In genomic region chr18:79515331-79515730, GRCh38 we compare ENCODE assay signal across 15 cellular contexts.
DNase-seq lines count a peak whose midpoint lies in the region; ATAC-seq and TF ChIP-seq lines count a peak whose summit lies in the region.
"Had no signal": no experiment of that assay in that cellular context is flagged by ENCODE, and none has a peak within 500 bp of the region (broad histone marks: within the 10 kb centered on the region; RNA-seq: fewer than 3 reads in every experiment).

No MANE protein-coding gene starts in this region.

- H3K9me2 ChIP-seq in Karpas-422 (replicated peaks; ENCODE audit: insufficient read depth, low read length): no peaks in the 10 kb centered on the region

- no peaks in the 10 kb centered on the region for H3K36me3 ChIP-seq in CD8-positive, alpha-beta T cell (ENCODE audit: insufficient read depth, low read length)
- H3K36me3 ChIP-seq in sigmoid colon (peaks cover 0 to 19% (median 6%) of the 10 kb centered on the region in 4 donors), Karpas-422 (ENCODE audit: insufficient read depth, low read length) (no peaks in the 10 kb centered on the region)

- WGBS in sigmoid colon, 2 donors: 80 to 82% methylated on average over 8 of the region's 8 CpGs

- DNase-seq in activated CD4-positive, CD25-positive, alpha-beta regulatory T cell treated with anti-CD3 and anti-CD28 coated beads, Interleukin-2, amount 50 U/mL, for 72 hours: peak; percentile 24
- no peak for DNase-seq in activated CD4-positive, CD25-positive, alpha-beta regulatory T cell (lab: John Stamatoyannopoulos, UW)
- DNase-seq in CD8-positive, alpha-beta T cell: peak in 2 of 7 experiments; percentile 2 to 37
- no peak for DNase-seq in activated naive CD8-positive, alpha-beta T cell treated with anti-CD3 and anti-CD28 coated beads for 36 hours
- DNase-seq in sigmoid colon (peak; percentile 61), NCI-H446 (lab: John Stamatoyannopoulos, UW) (no peak), Karpas-422 (no peak)
- DNase-seq: cortex of kidney, EL, erythroblast, NCI-H1417, NCI-H446 treated with DMSO at 0.1 percent for 48 hours had no signal

- H3K4me2 ChIP-seq in Karpas-422 (ENCODE audit: low read depth, low read length, poor library complexity, severe bottlenecking): no peak overlapping the region

- peak overlapping the region; percentile 52 for H3K27ac Mint-ChIP-seq in CD8-positive, alpha-beta T cell
- peak overlapping the region; percentile 100 for H3K27ac Mint-ChIP-seq in activated naive CD8-positive, alpha-beta T cell treated with anti-CD3 and anti-CD28 coated beads for 36 hours

- CTCF ChIA-PET in CD8-positive, alpha-beta T cell (lab: Charles Lee): no interaction called here

- TF ChIP-seq POLR2A in sigmoid colon (IDR thresholded peaks at IDR 0.05): no peak

- intact Hi-C loops in CD8-positive, alpha-beta T cell (cut with DNase I, micrococcal nuclease): no loop called here
- intact Hi-C loops in sigmoid colon (cut with DNase I): no loop called here

- no peak for TF ChIP-seq EP300 in sigmoid colon (IDR thresholded peaks at IDR 0.05)

- no peak overlapping the region for H3K4me3 ChIP-seq in CD8-positive, alpha-beta T cell (ENCODE audit: low read depth, low read length)
- H3K4me3 ChIP-seq in sigmoid colon: no peak overlapping the region
- H3K4me3 ChIP-seq in Karpas-422 (ENCODE audit: low read length): no peak overlapping the region
- H3K4me3 ChIP-seq: lung, suprapubic skin had no signal

- H3K79me2 ChIP-seq in Karpas-422 (ENCODE audit: low read length): no peaks in the 10 kb centered on the region

- H2AFZ ChIP-seq in Karpas-422 (ENCODE audit: low read length): no peak overlapping the region

- POLR2A ChIA-PET in CD8-positive, alpha-beta T cell (lab: Charles Lee): no interaction called here

- H3K27me3 Mint-ChIP-seq in CD8-positive, alpha-beta T cell (ENCODE audit: low read depth): no peaks in the 10 kb centered on the region
- no peaks in the 10 kb centered on the region for H3K27me3 Mint-ChIP-seq in activated naive CD8-positive, alpha-beta T cell treated with anti-CD3 and anti-CD28 coated beads for 36 hours

- no peaks in the 10 kb centered on the region for H3K27me3 ChIP-seq in CD8-positive, alpha-beta T cell (ENCODE audit: insufficient read depth, low read length)
- H3K27me3 ChIP-seq in sigmoid colon: no peaks in the 10 kb centered on the region
- H3K27me3 ChIP-seq in Karpas-422 (ENCODE audit: low read length): no peaks in the 10 kb centered on the region
- H3K27me3 ChIP-seq: suprapubic skin had no signal

- H3K9ac ChIP-seq in Karpas-422 (ENCODE audit: low read length): no peak overlapping the region

- peaks cover 44% of the 10 kb centered on the region for H3K4me1 ChIP-seq in CD8-positive, alpha-beta T cell (ENCODE audit: insufficient read depth, low read length)
- H3K4me1 ChIP-seq in sigmoid colon (peaks cover 0 to 6% (median 0%) of the 10 kb centered on the region in 4 donors), Karpas-422 (ENCODE audit: low read length) (peaks cover 5% of the 10 kb centered on the region)
- H3K4me1 ChIP-seq: suprapubic skin had no signal

- H3K4me3 Mint-ChIP-seq in CD8-positive, alpha-beta T cell: no peak overlapping the region
- no peak overlapping the region for H3K4me3 Mint-ChIP-seq in activated naive CD8-positive, alpha-beta T cell treated with anti-CD3 and anti-CD28 coated beads for 36 hours

- H3K4me1 Mint-ChIP-seq in CD8-positive, alpha-beta T cell (ENCODE audit: low read depth): peaks cover 43% of the 10 kb centered on the region
- H3K4me1 Mint-ChIP-seq in activated naive CD8-positive, alpha-beta T cell treated with anti-CD3 and anti-CD28 coated beads for 36 hours: peaks cover 49% of the 10 kb centered on the region

- no peaks in the 10 kb centered on the region for H3K9me3 ChIP-seq in CD8-positive, alpha-beta T cell (ENCODE audit: low read length)
- H3K9me3 ChIP-seq in sigmoid colon: no peaks in the 10 kb centered on the region
- H3K9me3 ChIP-seq in Karpas-422 (ENCODE audit: low read length): no peaks in the 10 kb centered on the region
- H3K9me3 ChIP-seq: suprapubic skin had no signal

- no peak overlapping the region for H3K27ac ChIP-seq in CD8-positive, alpha-beta T cell (ENCODE audit: low read depth, low read length)
- no peak overlapping the region for H3K27ac ChIP-seq in sigmoid colon
- H3K27ac ChIP-seq in Karpas-422 (ENCODE audit: low read length): no peak overlapping the region
- H3K27ac ChIP-seq: suprapubic skin had no signal

- no peaks in the 10 kb centered on the region for H4K20me1 ChIP-seq in Karpas-422 (ENCODE audit: insufficient read depth, low read depth, low read length)

- no peak for ATAC-seq in CD8-positive, alpha-beta T cell
- no peak for ATAC-seq in HG03520 (IDR thresholded peaks at IDR 0.05; ENCODE audit: unreplicated experiment)

- H3K36me3 Mint-ChIP-seq in CD8-positive, alpha-beta T cell: peaks cover 22% of the 10 kb centered on the region
- H3K36me3 Mint-ChIP-seq in activated naive CD8-positive, alpha-beta T cell treated with anti-CD3 and anti-CD28 coated beads for 36 hours: peaks cover 42% of the 10 kb centered on the region

- TF ChIP-seq CTCF in CD8-positive, alpha-beta T cell (IDR thresholded peaks at IDR 0.05): no peak
- no peak for TF ChIP-seq CTCF in sigmoid colon (IDR thresholded peaks at IDR 0.05)

- no peaks in the 10 kb centered on the region for H3K9me3 Mint-ChIP-seq in CD8-positive, alpha-beta T cell
- no peaks in the 10 kb centered on the region for H3K9me3 Mint-ChIP-seq in activated naive CD8-positive, alpha-beta T cell treated with anti-CD3 and anti-CD28 coated beads for 36 hours

Comparison
In these comparisons a context has a peak if more than half of its experiments do, and no peak if none do; other contexts are left out.
1. DNase-seq: peak in activated CD4-positive, CD25-positive, alpha-beta regulatory T cell treated with anti-CD3 and anti-CD28 coated beads, Interleukin-2, amount 50 U/mL, for 72 hours (single experiment) and sigmoid colon (single experiment); none in activated CD4-positive, CD25-positive, alpha-beta regulatory T cell (0 of 4), activated naive CD8-positive, alpha-beta T cell treated with anti-CD3 and anti-CD28 coated beads for 36 hours (single experiment), NCI-H446 (0 of 2) and Karpas-422 (single experiment).